Comparison of ENCODE assay signal across 23 cellular contexts in the genomic region with DNA sequence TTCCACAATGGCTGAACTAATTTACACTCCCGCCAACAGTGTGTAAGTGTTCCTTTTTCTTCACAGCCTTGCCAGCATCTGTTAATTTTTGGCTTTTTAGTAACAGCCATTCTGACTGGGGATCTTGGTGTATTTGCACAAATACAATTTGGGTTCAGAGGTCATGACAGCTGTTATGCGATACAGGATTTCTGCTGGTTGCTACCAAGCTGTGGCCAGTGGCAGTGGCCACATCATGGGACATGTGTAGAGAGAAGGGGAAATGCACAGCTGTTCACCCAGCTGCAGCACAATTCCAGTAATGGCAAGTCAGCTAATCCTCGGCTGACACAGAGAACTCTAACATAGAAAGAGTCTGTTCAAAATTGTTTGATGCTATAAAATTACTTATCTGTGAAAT. TPM values are rescaled to one million over a fixed set of nuclear protein-coding genes. Genes with fewer than 3 reads are reported as not detected.
"Had no signal": no experiment of that assay in that cellular context is flagged by ENCODE, and none has a peak within 500 bp of the region (broad histone marks: within the 10 kb centered on the region; RNA-seq: fewer than 3 reads in every experiment).

No MANE protein-coding gene starts in this region.

- H3K27ac ChIP-seq: adrenal gland, ascending aorta, breast epithelium, esophagus squamous epithelium, gastrocnemius medialis, parathyroid adenoma, transverse colon, uterus had no signal

- H3K79me2 ChIP-seq: parathyroid adenoma had no signal

- H3K36me3 ChIP-seq: adrenal gland, ascending aorta, breast epithelium, esophagus squamous epithelium, gastrocnemius medialis, transverse colon, uterus had no signal

- DNase-seq: activated CD4-positive, alpha-beta T cell treated with anti-CD3 and anti-CD28 coated beads for 4 hours; activated CD4-positive, alpha-beta T cell treated with anti-CD3 and anti-CD28 coated beads, Interleukin-2, amount 50 U/mL, for 48 hours; activated CD4-positive, CD25-positive, alpha-beta regulatory T cell; activated CD8-positive, alpha-beta memory T cell treated with anti-CD3 and anti-CD28 coated beads, Interleukin-2, amount 50 U/mL, for 48 hours; activated naive CD4-positive, alpha-beta T cell; activated T-cell treated with anti-CD3 and anti-CD28 coated beads, Interleukin-2, amount 50 U/mL, for 4 hours; adrenal gland; effector memory CD8-positive, alpha-beta T cell; esophagus squamous epithelium; gastrocnemius medialis; head of caudate nucleus; midbrain; nucleus accumbens; stimulated activated CD4-positive, alpha-beta T cell treated with anti-CD3 and anti-CD28 coated beads, Interleukin-15, amount 100 ng/mL, for 24 hours; stimulated activated naive B cell treated with anti-CD40 and anti-IgM and Interleukin-4, amounts not matched to agents 10 μg/mL and 1 μg/mL and 100 μg/mL, for 72 hours; transverse colon; uterus had no signal

- H3K4me2 ChIP-seq: smooth muscle cell had no signal

- H3K4me1 ChIP-seq: ascending aorta, breast epithelium, gastrocnemius medialis, parathyroid adenoma, uterus had no signal

- H3K4me3 ChIP-seq: adrenal gland, ascending aorta, breast epithelium, esophagus squamous epithelium, gastrocnemius medialis, smooth muscle cell, transverse colon, uterus had no signal

- H3K9ac ChIP-seq: parathyroid adenoma had no signal

- H3K27me3 ChIP-seq: adrenal gland, ascending aorta, breast epithelium, esophagus squamous epithelium, gastrocnemius medialis, transverse colon, uterus had no signal

- ATAC-seq: activated T-cell treated with anti-CD3 and anti-CD28 coated beads, Interleukin-2, amount 50 U/mL, for 4 hours; effector memory CD8-positive, alpha-beta T cell; gastrocnemius medialis; sciatic nerve; stimulated activated naive B cell treated with anti-CD40 and anti-IgM and Interleukin-4, amounts not matched to agents 10 μg/mL and 1 μg/mL and 100 μg/mL, for 72 hours had no signal

- H3K9me3 ChIP-seq: adrenal gland, ascending aorta, breast epithelium, esophagus squamous epithelium, gastrocnemius medialis, transverse colon, uterus had no signal

- H2AFZ ChIP-seq: parathyroid adenoma had no signal

RNA-seq across cellular contexts. Expression of gene ADGRF3, which starts 21.7 kb away (rescaled TPM):
- total RNA-seq: ascending aorta, gastrocnemius medialis, pulmonary artery endothelial cell, sciatic nerve, smooth muscle cell, transverse colon had no signal
